Comparison of ENCODE assay signal across 2 cellular contexts in genomic region chr13:113120300-113121182, GRCh38.
TF ChIP-seq lines count a peak whose summit lies in the region.

No MANE protein-coding gene starts in this region.

TF ChIP-seq in K562, 482 proteins besides CTCF, POLR2A, EP300 and RAD21:
- peak; percentile 45; the same call in 1 of the 2 replicates for TF ChIP-seq ZBTB40 (IDR thresholded peaks at IDR 0.05)
- TF ChIP-seq ZBTB40 (CRISPR knock-in tag; IDR thresholded peaks at IDR 0.05) = no peak
- no peak for TF ChIP-seq KAT2B (IDR thresholded peaks at IDR 0.05; ENCODE audit: low read depth, low read length)
- TF ChIP-seq ARID1B (IDR thresholded peaks at IDR 0.05) = no peak
- TF ChIP-seq ZNF282 (CRISPR knock-in tag; IDR thresholded peaks at IDR 0.05) = no peak
- no peak for TF ChIP-seq ZNF124 (CRISPR knock-in tag; IDR thresholded peaks at IDR 0.05)

TF ChIP-seq in HepG2, 621 proteins besides CTCF, POLR2A, EP300 and RAD21 (continues in another document):
- no peak for TF ChIP-seq SAP130 (CRISPR knock-in tag; IDR thresholded peaks at IDR 0.05; ENCODE audit: low read depth)
- TF ChIP-seq ZNF12 (CRISPR knock-in tag; IDR thresholded peaks at IDR 0.05) = no peak
- TF ChIP-seq NFIC (IDR thresholded peaks at IDR 0.05; ENCODE audit: low read length) = no peak
- no peak for TF ChIP-seq E2F2 (CRISPR knock-in tag; IDR thresholded peaks at IDR 0.05; ENCODE audit: borderline replicate concordance)
- TF ChIP-seq ZBTB40 (IDR thresholded peaks at IDR 0.05) = no peak
- TF ChIP-seq ZBTB40 (CRISPR knock-in tag; IDR thresholded peaks at IDR 0.05) = peak; percentile 88
- no peak for TF ChIP-seq MED1 (CRISPR knock-in tag; IDR thresholded peaks at IDR 0.05)
- TF ChIP-seq AGO2 (optimal IDR thresholded peaks at IDR 0.05; ENCODE audit: low read depth, low read length) = peak; percentile 62
- no peak for TF ChIP-seq BATF2 (CRISPR knock-in tag; IDR thresholded peaks at IDR 0.05)
- 0 out of 2 replicates have a peak, but pooled peaks have one; percentile 27 for TF ChIP-seq NRL (CRISPR knock-in tag; IDR thresholded peaks at IDR 0.05; ENCODE audit: borderline replicate concordance)
- TF ChIP-seq ZNF646 (CRISPR knock-in tag; IDR thresholded peaks at IDR 0.05) = no peak
- TF ChIP-seq POGZ (CRISPR knock-in tag; IDR thresholded peaks at IDR 0.05) = no peak
- TF ChIP-seq ELF1 (CRISPR knock-in tag; IDR thresholded peaks at IDR 0.05) = no peak
- no peak for TF ChIP-seq ERF (CRISPR knock-in tag; IDR thresholded peaks at IDR 0.05)
- TF ChIP-seq, protein P1, sequence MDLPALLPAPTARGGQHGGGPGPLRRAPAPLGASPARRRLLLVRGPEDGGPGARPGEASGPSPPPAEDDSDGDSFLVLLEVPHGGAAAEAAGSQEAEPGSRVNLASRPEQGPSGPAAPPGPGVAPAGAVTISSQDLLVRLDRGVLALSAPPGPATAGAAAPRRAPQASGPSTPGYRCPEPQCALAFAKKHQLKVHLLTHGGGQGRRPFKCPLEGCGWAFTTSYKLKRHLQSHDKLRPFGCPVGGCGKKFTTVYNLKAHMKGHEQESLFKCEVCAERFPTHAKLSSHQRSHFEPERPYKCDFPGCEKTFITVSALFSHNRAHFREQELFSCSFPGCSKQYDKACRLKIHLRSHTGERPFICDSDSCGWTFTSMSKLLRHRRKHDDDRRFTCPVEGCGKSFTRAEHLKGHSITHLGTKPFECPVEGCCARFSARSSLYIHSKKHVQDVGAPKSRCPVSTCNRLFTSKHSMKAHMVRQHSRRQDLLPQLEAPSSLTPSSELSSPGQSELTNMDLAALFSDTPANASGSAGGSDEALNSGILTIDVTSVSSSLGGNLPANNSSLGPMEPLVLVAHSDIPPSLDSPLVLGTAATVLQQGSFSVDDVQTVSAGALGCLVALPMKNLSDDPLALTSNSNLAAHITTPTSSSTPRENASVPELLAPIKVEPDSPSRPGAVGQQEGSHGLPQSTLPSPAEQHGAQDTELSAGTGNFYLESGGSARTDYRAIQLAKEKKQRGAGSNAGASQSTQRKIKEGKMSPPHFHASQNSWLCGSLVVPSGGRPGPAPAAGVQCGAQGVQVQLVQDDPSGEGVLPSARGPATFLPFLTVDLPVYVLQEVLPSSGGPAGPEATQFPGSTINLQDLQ (CRISPR knock-in tag; IDR thresholded peaks at IDR 0.05) = no peak
- TF ChIP-seq PHB2 (IDR thresholded peaks at IDR 0.05; ENCODE audit: partially characterized antibody) = no peak
- no peak for TF ChIP-seq MYNN (CRISPR knock-in tag; IDR thresholded peaks at IDR 0.05; ENCODE audit: low read depth)
- no peak for TF ChIP-seq TCF12 (IDR thresholded peaks at IDR 0.05)
- TF ChIP-seq TCF12 (CRISPR knock-in tag; IDR thresholded peaks at IDR 0.05) = no peak
- no peak for TF ChIP-seq SMARCE1 (IDR thresholded peaks at IDR 0.05; ENCODE audit: borderline replicate concordance)
- TF ChIP-seq MED13 (CRISPR knock-in tag; IDR thresholded peaks at IDR 0.05) = no peak
- no peak for TF ChIP-seq SCMH1 (CRISPR knock-in tag; IDR thresholded peaks at IDR 0.05; ENCODE audit: borderline replicate concordance)
- TF ChIP-seq, protein P2, sequence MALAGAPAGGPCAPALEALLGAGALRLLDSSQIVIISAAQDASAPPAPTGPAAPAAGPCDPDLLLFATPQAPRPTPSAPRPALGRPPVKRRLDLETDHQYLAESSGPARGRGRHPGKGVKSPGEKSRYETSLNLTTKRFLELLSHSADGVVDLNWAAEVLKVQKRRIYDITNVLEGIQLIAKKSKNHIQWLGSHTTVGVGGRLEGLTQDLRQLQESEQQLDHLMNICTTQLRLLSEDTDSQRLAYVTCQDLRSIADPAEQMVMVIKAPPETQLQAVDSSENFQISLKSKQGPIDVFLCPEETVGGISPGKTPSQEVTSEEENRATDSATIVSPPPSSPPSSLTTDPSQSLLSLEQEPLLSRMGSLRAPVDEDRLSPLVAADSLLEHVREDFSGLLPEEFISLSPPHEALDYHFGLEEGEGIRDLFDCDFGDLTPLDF (CRISPR knock-in tag; IDR thresholded peaks at IDR 0.05) = no peak
- no peak for TF ChIP-seq ZNF567 (CRISPR knock-in tag; IDR thresholded peaks at IDR 0.05; ENCODE audit: borderline replicate concordance)
- no peak for TF ChIP-seq ZNF33B (CRISPR knock-in tag; IDR thresholded peaks at IDR 0.05)
- TF ChIP-seq NR2C2 (CRISPR knock-in tag; IDR thresholded peaks at IDR 0.05; ENCODE audit: borderline replicate concordance) = no peak
- no peak for TF ChIP-seq HDAC6 (IDR thresholded peaks at IDR 0.05; ENCODE audit: low read depth, low read length)
- no peak for TF ChIP-seq ZBTB20 (CRISPR knock-in tag; IDR thresholded peaks at IDR 0.05; ENCODE audit: borderline replicate concordance, low read depth)
- TF ChIP-seq ZNF136 (CRISPR knock-in tag; IDR thresholded peaks at IDR 0.05; ENCODE audit: low read depth) = no peak
- TF ChIP-seq ZNF841 (CRISPR knock-in tag; IDR thresholded peaks at IDR 0.05; ENCODE audit: borderline replicate concordance) = no peak
- no peak for TF ChIP-seq ZNF670 (CRISPR knock-in tag; IDR thresholded peaks at IDR 0.05; ENCODE audit: borderline replicate concordance)
- TF ChIP-seq GTF2F1 (IDR thresholded peaks at IDR 0.05; ENCODE audit: low read length) = no peak
- TF ChIP-seq HOXA9 (CRISPR knock-in tag; IDR thresholded peaks at IDR 0.05; ENCODE audit: borderline replicate concordance) = no peak
- no peak for TF ChIP-seq XRCC5 (optimal IDR thresholded peaks at IDR 0.05; ENCODE audit: low read length)
- no peak for TF ChIP-seq GMEB1 (CRISPR knock-in tag; IDR thresholded peaks at IDR 0.05; ENCODE audit: borderline replicate concordance)
- TF ChIP-seq SMYD3 (CRISPR knock-in tag; IDR thresholded peaks at IDR 0.05) = no peak
